15 cellular contexts compared by ENCODE assay signal in the genomic region with DNA sequence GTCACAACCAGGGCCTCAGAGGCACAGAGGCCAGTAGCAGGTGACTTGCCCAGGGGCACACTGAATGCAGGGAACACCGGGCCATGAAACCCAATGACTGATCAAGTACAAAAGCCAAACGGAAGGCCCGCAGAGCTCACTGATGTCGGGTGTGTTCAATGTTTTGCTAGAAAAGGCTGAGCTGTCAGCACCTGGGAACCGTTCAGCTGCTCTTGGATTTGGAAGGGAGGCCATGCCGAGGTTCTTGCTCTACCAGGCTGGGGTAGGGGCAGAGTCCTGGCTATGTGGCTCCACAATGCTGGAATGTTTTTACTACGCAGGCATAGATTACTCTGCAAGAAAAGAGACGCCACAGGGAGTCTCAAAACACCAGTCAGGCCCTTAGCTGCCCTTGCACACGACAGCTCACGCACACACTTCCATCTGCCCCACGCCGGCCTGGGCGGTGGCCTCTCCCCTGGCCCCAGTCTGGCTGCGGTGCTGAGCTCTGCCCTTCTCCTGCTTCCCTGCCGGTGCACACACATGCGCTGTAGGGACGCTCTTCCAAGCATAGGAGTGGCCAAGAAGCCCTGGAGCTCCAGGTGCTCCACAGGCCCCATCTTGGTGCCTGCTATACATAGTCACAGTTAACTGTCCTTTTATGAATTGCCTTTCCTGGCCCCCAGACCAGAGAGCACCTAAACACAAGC.
A peak's percentile ranks its signal among the peaks of the same experiment; 100 is the strongest.
DNase-seq lines count a peak whose midpoint lies in the region; ATAC-seq and TF ChIP-seq lines count a peak whose summit lies in the region.
"Had no signal": no experiment of that assay in that cellular context is flagged by ENCODE, and none has a peak within 500 bp of the region (broad histone marks: within the 10 kb centered on the region; RNA-seq: fewer than 3 reads in every experiment).

No MANE protein-coding gene starts in this region.

- no peak overlapping the region for H2BK15ac ChIP-seq in IMR-90 (ENCODE audit: low read depth, low read length)

- TF ChIP-seq CTCF in IMR-90 (conservative IDR thresholded peaks at IDR 0.05; ENCODE audit: low read depth, low read length): no peak
- no peak for TF ChIP-seq CTCF in lower lobe of right lung (IDR thresholded peaks at IDR 0.05)
- no peak for TF ChIP-seq CTCF in spleen (IDR thresholded peaks at IDR 0.05 in 8 of 11, conservative IDR thresholded peaks at IDR 0.05 in 3 of 11)

- H3K14ac ChIP-seq in IMR-90 (replicated peaks; ENCODE audit: low read depth, low read length): no peak overlapping the region

- no peak overlapping the region for H3K9ac ChIP-seq in IMR-90 (ENCODE audit: low read depth, low read length)

- peaks cover 98% of the 10 kb centered on the region for H4K20me1 ChIP-seq in IMR-90 (ENCODE audit: insufficient read depth, low read length)

- peak overlapping the region; percentile 19 for H2AFZ ChIP-seq in IMR-90 (replicated peaks; ENCODE audit: low read length, poor library complexity)

- no peak overlapping the region for H4K5ac ChIP-seq in IMR-90 (ENCODE audit: low read depth, low read length)

- H3K27ac ChIP-seq in IMR-90 (ENCODE audit: insufficient read depth, low read length) (no peak overlapping the region), lower lobe of right lung (no peak overlapping the region), spleen (no peak overlapping the region)
- H3K27ac ChIP-seq: thyroid gland had no signal

- H3K18ac ChIP-seq in IMR-90 (ENCODE audit: low read depth, low read length): no peak overlapping the region

- dilution Hi-C loops in IMR-90 (cut with HindIII; ENCODE audit: low sequenced_read_pairs, unreplicated experiment): no loop called here

- POLR2A ChIA-PET in IMR-90 (lab: Charles Lee; ENCODE audit: unreplicated experiment): no interaction called here

- in situ Hi-C loops in IMR-90 (cut with MboI; ENCODE audit: low sequenced_read_pairs): no loop called here

- no peak overlapping the region for H2AK5ac ChIP-seq in IMR-90 (ENCODE audit: low read depth, low read length)

- H3K36me3 ChIP-seq in IMR-90 (ENCODE audit: control insufficient read depth, insufficient read depth, low read length) (peaks cover 22% of the 10 kb centered on the region), lower lobe of right lung (peaks cover 32% of the 10 kb centered on the region), spleen (peaks cover 0 to 49% (median 6%) of the 10 kb centered on the region in 6 donors)

- WGBS in IMR-90 (ENCODE audit: extremely low coverage in 2 of 2, insufficient read length in 1 of 2), 2 experiments: 79% methylated on average over 11 of the region's 17 CpGs; no CpG with 5 or more reads in 1 of the 2 experiments
- WGBS in spleen, 5 donors: 84 to 91% (median 89%) methylated on average over 17 of the region's 17 CpGs

- ATAC-seq in IMR-90 (ENCODE audit: low read depth) (no peak), lower lobe of right lung (no peak), HG03565 (IDR thresholded peaks at IDR 0.05; ENCODE audit: unreplicated experiment) (no peak), GM21423 (IDR thresholded peaks at IDR 0.05; ENCODE audit: unreplicated experiment) (no peak)

- no peaks in the 10 kb centered on the region for H3K9me3 ChIP-seq in IMR-90 (ENCODE audit: control insufficient read depth, insufficient read depth, low read length)
- no peaks in the 10 kb centered on the region for H3K9me3 ChIP-seq in lower lobe of right lung
- peaks cover 0 to 3% (median 0%) of the 10 kb centered on the region in 8 donors for H3K9me3 ChIP-seq in spleen
- H3K9me3 ChIP-seq: thyroid gland had no signal

- H3K4me3 ChIP-seq in IMR-90 (ENCODE audit: insufficient read depth, low read depth, low read length) (no peak overlapping the region), lower lobe of right lung (no peak overlapping the region), spleen (no peak overlapping the region)
- H3K4me3 ChIP-seq: thyroid gland had no signal

- DNase-seq in IMR-90 (no peak), cerebellar cortex (ENCODE audit: low spot score) (peak; percentile 60), lower lobe of right lung (peak; percentile 20), spleen (peak; percentile 69)
- DNase-seq in stimulated activated CD4-positive, alpha-beta T cell treated with anti-CD3 and anti-CD28 coated beads, Interleukin-1b, Interleukin-23, amount 100 ng/mL, for 48 hours: no peak
- DNase-seq: activated CD4-positive, alpha-beta T cell treated with anti-CD3 and anti-CD28 coated beads for 48 hours; effector memory CD4-positive, alpha-beta T cell; Karpas-422; NCI-H1092; NCI-H2081 treated with DMSO at 0.1 percent for 48 hours; NCI-H524; stimulated activated CD4-positive, alpha-beta T cell treated with anti-CD3 and anti-CD28 coated beads, Interleukin-12 subunit alpha, Interleukin-12 subunit beta, amount 100 ng/mL, for 4 hours; thyroid gland had no signal

- H3K79me1 ChIP-seq in IMR-90 (ENCODE audit: low read depth in 1 of 2, low read length in 2 of 2): peaks cover 40 to 98% of the 10 kb centered on the region in 2 experiments

- BruUV-seq in IMR-90 (replicated peaks; lab: Mats Ljungman, UMichigan): no TSS peak

- H3K4me2 ChIP-seq in IMR-90 (ENCODE audit: low read depth, low read length): no peak overlapping the region

- H2AK9ac ChIP-seq in IMR-90 (replicated peaks; ENCODE audit: low read depth, low read length, poor library complexity): no peak overlapping the region

- no peak overlapping the region for H4K91ac ChIP-seq in IMR-90 (ENCODE audit: insufficient read depth, low read depth, low read length)

- H3K9me1 ChIP-seq in IMR-90 (ENCODE audit: insufficient read depth, low read length): peaks cover 31% of the 10 kb centered on the region

- TF ChIP-seq RAD21 in IMR-90 (IDR thresholded peaks at IDR 0.05; ENCODE audit: low read length): no peak

- H3K56ac ChIP-seq in IMR-90 (ENCODE audit: extremely low read depth, insufficient read depth, low read length): no peak overlapping the region

- H3K4me1 ChIP-seq in IMR-90 (ENCODE audit: control insufficient read depth, insufficient read depth, low read length): peaks cover 16% of the 10 kb centered on the region
- H3K4me1 ChIP-seq in lower lobe of right lung: peaks cover 53% of the 10 kb centered on the region
- peaks cover 14 to 55% (median 36%) of the 10 kb centered on the region in 6 donors for H3K4me1 ChIP-seq in spleen

- H2BK5ac ChIP-seq in IMR-90 (ENCODE audit: low read depth, low read length, poor library complexity, severe bottlenecking): no peak overlapping the region

- no peaks in the 10 kb centered on the region for H3K27me3 ChIP-seq in IMR-90 (ENCODE audit: control insufficient read depth, insufficient read depth, low read length)
- no peaks in the 10 kb centered on the region for H3K27me3 ChIP-seq in lower lobe of right lung (ENCODE audit: low read depth)
- peaks cover 0 to 5% (median 0%) of the 10 kb centered on the region in 7 donors for H3K27me3 ChIP-seq in spleen (replicated peaks in 1 of 7)
- H3K27me3 ChIP-seq: thyroid gland had no signal

- H3K23ac ChIP-seq in IMR-90 (ENCODE audit: low read depth, low read length): no peak overlapping the region

- intact Hi-C loops in IMR-90 (cut with micrococcal nuclease): no loop called here
- intact Hi-C loops in lower lobe of right lung (cut with DNase I): no loop called here
- intact Hi-C loops in spleen (cut with DNase I; ENCODE audit: low total_unique reads): no loop called here

- CTCF ChIA-PET in IMR-90 (lab: Yijun Ruan, JAX): no interaction called here

- TF ChIP-seq POLR2A in IMR-90 (IDR thresholded peaks at IDR 0.05; ENCODE audit: low read depth, low read length): no peak
- TF ChIP-seq POLR2A in spleen (IDR thresholded peaks at IDR 0.05): no peak

- H3K4ac ChIP-seq in IMR-90 (ENCODE audit: low read depth, low read length): no peak overlapping the region; the same call in 1 of the 2 replicates

- H4K8ac ChIP-seq in IMR-90 (ENCODE audit: low read depth in 2 of 2, low read length in 2 of 2): no peak overlapping the region

- no peak overlapping the region for H2BK120ac ChIP-seq in IMR-90 (ENCODE audit: low read depth, low read length)

- H2BK20ac ChIP-seq in IMR-90 (ENCODE audit: low read depth, low read length): no peak overlapping the region

TF ChIP-seq in IMR-90, 13 proteins besides CTCF, POLR2A, EP300 and RAD21:
- TF ChIP-seq NFE2L2 (IDR thresholded peaks at IDR 0.05; ENCODE audit: low read depth, low read length) (no peak), RCOR1 (IDR thresholded peaks at IDR 0.05; ENCODE audit: insufficient replicate concordance, low read length) (no peak), MAFK (IDR thresholded peaks at IDR 0.05; ENCODE audit: low read depth, low read length) (no peak), SMC3 (IDR thresholded peaks at IDR 0.05; ENCODE audit: low read depth, low read length) (no peak)
- TF ChIP-seq, protein P1, sequence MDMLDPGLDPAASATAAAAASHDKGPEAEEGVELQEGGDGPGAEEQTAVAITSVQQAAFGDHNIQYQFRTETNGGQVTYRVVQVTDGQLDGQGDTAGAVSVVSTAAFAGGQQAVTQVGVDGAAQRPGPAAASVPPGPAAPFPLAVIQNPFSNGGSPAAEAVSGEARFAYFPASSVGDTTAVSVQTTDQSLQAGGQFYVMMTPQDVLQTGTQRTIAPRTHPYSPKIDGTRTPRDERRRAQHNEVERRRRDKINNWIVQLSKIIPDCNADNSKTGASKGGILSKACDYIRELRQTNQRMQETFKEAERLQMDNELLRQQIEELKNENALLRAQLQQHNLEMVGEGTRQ (IDR thresholded peaks at IDR 0.05; ENCODE audit: low read depth, low read length): no peak

Comparison
In these comparisons a context has a peak if more than half of its experiments do, and no peak if none do; other contexts are left out.
1. DNase-seq: peak in cerebellar cortex (single experiment), lower lobe of right lung (single experiment) and spleen (single experiment); none in IMR-90 (single experiment) and stimulated activated CD4-positive, alpha-beta T cell treated with anti-CD3 and anti-CD28 coated beads, Interleukin-1b, Interleukin-23, amount 100 ng/mL, for 48 hours (single experiment).